Comparison of ENCODE assay signal across 9 cellular contexts in genomic region chr6:45681860-45682488, GRCh38.
DNase-seq lines count a peak whose midpoint lies in the region; ATAC-seq and TF ChIP-seq lines count a peak whose summit lies in the region.
"Had no signal": no experiment of that assay in that cellular context is flagged by ENCODE, and none has a peak within 500 bp of the region (broad histone marks: within the 10 kb centered on the region; RNA-seq: fewer than 3 reads in every experiment).

No MANE protein-coding gene starts in this region.

- H3K36me3 Mint-ChIP-seq in activated naive CD8-positive, alpha-beta T cell treated with anti-CD3 and anti-CD28 coated beads for 36 hours, result peaks cover 4% of the 10 kb centered on the region
- H3K36me3 Mint-ChIP-seq in stimulated activated naive CD8-positive, alpha-beta T cell treated with anti-CD3 and anti-CD28 coated beads, Interleukin-15, Interleukin-2, amounts not matched to agents 100 ng/mL and 50 ng/mL, for 24 hours (ENCODE audit: low read depth), result peaks cover 16% of the 10 kb centered on the region

- no peaks in the 10 kb centered on the region for H3K4me1 ChIP-seq in colonic mucosa

- no peaks in the 10 kb centered on the region for H3K36me3 ChIP-seq in colonic mucosa
- H3K36me3 ChIP-seq: heart right ventricle had no signal

- H3K27me3 Mint-ChIP-seq in activated naive CD8-positive, alpha-beta T cell treated with anti-CD3 and anti-CD28 coated beads for 36 hours, result no peaks in the 10 kb centered on the region
- peaks cover 6% of the 10 kb centered on the region for H3K27me3 Mint-ChIP-seq in stimulated activated naive CD8-positive, alpha-beta T cell treated with anti-CD3 and anti-CD28 coated beads, Interleukin-15, Interleukin-2, amounts not matched to agents 100 ng/mL and 50 ng/mL, for 24 hours

- intact Hi-C loops in colonic mucosa (cut with DNase I), result no loop called here

- DNase-seq in HK-2 (ENCODE audit: unreplicated experiment), result peak; percentile 70
- DNase-seq in activated naive CD8-positive, alpha-beta T cell treated with anti-CD3 and anti-CD28 coated beads for 36 hours, result peak; percentile 40
- DNase-seq in activated gamma-delta T cell treated with Interleukin-2 at 50 U/mL for 16 hours, result no peak
- no peak for DNase-seq in colonic mucosa
- DNase-seq: heart right ventricle had no signal

- H3K9ac ChIP-seq in colonic mucosa (ENCODE audit: low read depth in 2 of 2, low read length in 2 of 2), result no peak overlapping the region

- H3K4me1 Mint-ChIP-seq in activated naive CD8-positive, alpha-beta T cell treated with anti-CD3 and anti-CD28 coated beads for 36 hours, result peaks cover 19% of the 10 kb centered on the region
- peaks cover 33% of the 10 kb centered on the region for H3K4me1 Mint-ChIP-seq in stimulated activated naive CD8-positive, alpha-beta T cell treated with anti-CD3 and anti-CD28 coated beads, Interleukin-15, Interleukin-2, amounts not matched to agents 100 ng/mL and 50 ng/mL, for 24 hours (ENCODE audit: low read depth)

- peaks cover 18% of the 10 kb centered on the region for H3K9me3 Mint-ChIP-seq in activated naive CD8-positive, alpha-beta T cell treated with anti-CD3 and anti-CD28 coated beads for 36 hours
- peaks cover 25% of the 10 kb centered on the region for H3K9me3 Mint-ChIP-seq in stimulated activated naive CD8-positive, alpha-beta T cell treated with anti-CD3 and anti-CD28 coated beads, Interleukin-15, Interleukin-2, amounts not matched to agents 100 ng/mL and 50 ng/mL, for 24 hours

- no peak overlapping the region for H3K27ac ChIP-seq in colonic mucosa
- H3K27ac ChIP-seq: SK-N-MC had no signal

- TF ChIP-seq POLR2A in GM18505 (IDR thresholded peaks at IDR 0.05; ENCODE audit: borderline replicate concordance, extremely low read depth, insufficient read depth, insufficient read length), result no peak

- H3K27ac Mint-ChIP-seq in activated naive CD8-positive, alpha-beta T cell treated with anti-CD3 and anti-CD28 coated beads for 36 hours, result no peak overlapping the region
- H3K27ac Mint-ChIP-seq in stimulated activated naive CD8-positive, alpha-beta T cell treated with anti-CD3 and anti-CD28 coated beads, Interleukin-15, Interleukin-2, amounts not matched to agents 100 ng/mL and 50 ng/mL, for 24 hours, result peak overlapping the region; percentile 48

- TF ChIP-seq CTCF in colonic mucosa (IDR thresholded peaks at IDR 0.05), result no peak

- H3K4me3 Mint-ChIP-seq in activated naive CD8-positive, alpha-beta T cell treated with anti-CD3 and anti-CD28 coated beads for 36 hours, result no peak overlapping the region
- H3K4me3 Mint-ChIP-seq in stimulated activated naive CD8-positive, alpha-beta T cell treated with anti-CD3 and anti-CD28 coated beads, Interleukin-15, Interleukin-2, amounts not matched to agents 100 ng/mL and 50 ng/mL, for 24 hours, result peak overlapping the region; percentile 14

- H3K9me3 ChIP-seq in colonic mucosa, result no peaks in the 10 kb centered on the region

- ATAC-seq in GM18505 (IDR thresholded peaks at IDR 0.05; ENCODE audit: unreplicated experiment) (peak; percentile 92), GM21528 (IDR thresholded peaks at IDR 0.05; ENCODE audit: low FRiP score, unreplicated experiment) (peak; percentile 95)

- no peaks in the 10 kb centered on the region for H3K27me3 ChIP-seq in colonic mucosa
- H3K27me3 ChIP-seq: heart right ventricle had no signal

- H3K4me3 ChIP-seq in colonic mucosa, result no peak overlapping the region
- H3K4me3 ChIP-seq: heart right ventricle, SK-N-MC had no signal

Comparison
In these comparisons a context has a peak if more than half of its experiments do, and no peak if none do; other contexts are left out.
1. DNase-seq: peak in HK-2 (single experiment) and activated naive CD8-positive, alpha-beta T cell treated with anti-CD3 and anti-CD28 coated beads for 36 hours (single experiment); none in activated gamma-delta T cell treated with Interleukin-2 at 50 U/mL for 16 hours (single experiment) and colonic mucosa (single experiment).